ENCODE assay signal across 2 cellular contexts in the genomic region with DNA sequence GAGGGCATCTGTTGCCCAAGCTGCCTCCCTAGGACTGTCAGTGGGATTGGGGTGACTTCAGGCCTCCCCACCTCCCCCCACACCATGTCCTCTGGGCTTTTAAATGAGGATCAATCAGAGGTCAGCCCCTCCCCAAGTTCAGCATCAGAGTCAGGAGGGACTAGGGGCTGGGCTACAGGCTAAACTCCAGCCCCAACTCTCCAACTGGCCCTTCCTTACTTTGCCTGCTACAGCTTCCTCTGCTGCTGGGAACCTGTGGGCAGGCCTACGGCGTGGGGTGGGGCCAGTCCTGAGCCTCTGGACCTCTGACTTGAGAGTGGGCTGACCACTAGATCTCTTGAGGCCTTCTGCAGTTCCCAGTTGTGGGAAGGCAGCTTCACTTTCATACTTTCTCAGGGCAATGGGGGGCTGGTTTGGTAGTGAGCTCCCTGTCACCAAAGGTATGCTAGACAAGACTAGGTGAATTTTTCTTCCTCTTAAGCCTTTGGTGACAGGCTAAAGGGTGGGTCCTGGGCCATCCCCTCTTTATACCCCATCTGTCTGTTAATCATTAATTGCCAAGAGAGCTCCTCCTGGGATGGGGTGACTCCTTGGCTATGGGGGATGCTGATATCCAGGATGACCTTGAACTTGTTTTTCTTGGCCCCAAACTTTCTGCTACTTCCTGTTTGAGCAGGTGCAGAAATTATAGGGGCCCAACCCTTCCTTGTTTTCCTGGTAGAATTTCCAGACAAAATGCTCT.
TF ChIP-seq lines count a peak whose summit lies in the region.

No MANE protein-coding gene starts in this region.

TF ChIP-seq in A549, 52 proteins besides CTCF, POLR2A, EP300 and RAD21:
- TF ChIP-seq ZFP36 (IDR thresholded peaks at IDR 0.05; ENCODE audit: borderline replicate concordance, partially characterized antibody) (peak; percentile 26), ZC3H11A (IDR thresholded peaks at IDR 0.05) (no peak)
TF ChIP-seq in A549: peak in this region for 1.

TF ChIP-seq in GM12878, 131 proteins besides CTCF, POLR2A, EP300 and RAD21:
- no peak for TF ChIP-seq CHD4 (IDR thresholded peaks at IDR 0.05)
- no peak for TF ChIP-seq RBBP5 (conservative IDR thresholded peaks at IDR 0.05)
- TF ChIP-seq, protein P1, sequence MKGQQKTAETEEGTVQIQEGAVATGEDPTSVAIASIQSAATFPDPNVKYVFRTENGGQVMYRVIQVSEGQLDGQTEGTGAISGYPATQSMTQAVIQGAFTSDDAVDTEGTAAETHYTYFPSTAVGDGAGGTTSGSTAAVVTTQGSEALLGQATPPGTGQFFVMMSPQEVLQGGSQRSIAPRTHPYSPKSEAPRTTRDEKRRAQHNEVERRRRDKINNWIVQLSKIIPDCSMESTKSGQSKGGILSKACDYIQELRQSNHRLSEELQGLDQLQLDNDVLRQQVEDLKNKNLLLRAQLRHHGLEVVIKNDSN (IDR thresholded peaks at IDR 0.05; ENCODE audit: borderline replicate concordance, extremely low read length, insufficient read depth, low read depth, low read length), result no peak
- TF ChIP-seq, protein P2, sequence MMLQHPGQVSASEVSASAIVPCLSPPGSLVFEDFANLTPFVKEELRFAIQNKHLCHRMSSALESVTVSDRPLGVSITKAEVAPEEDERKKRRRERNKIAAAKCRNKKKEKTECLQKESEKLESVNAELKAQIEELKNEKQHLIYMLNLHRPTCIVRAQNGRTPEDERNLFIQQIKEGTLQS (IDR thresholded peaks at IDR 0.05; ENCODE audit: borderline replicate concordance, extremely low read depth, low read depth, low read length), result no peak
- TF ChIP-seq DPF2 (IDR thresholded peaks at IDR 0.05), result no peak
- no peak for TF ChIP-seq MEF2B (IDR thresholded peaks at IDR 0.05; ENCODE audit: partially characterized antibody, poor library complexity, severe bottlenecking)
- TF ChIP-seq, protein P3, sequence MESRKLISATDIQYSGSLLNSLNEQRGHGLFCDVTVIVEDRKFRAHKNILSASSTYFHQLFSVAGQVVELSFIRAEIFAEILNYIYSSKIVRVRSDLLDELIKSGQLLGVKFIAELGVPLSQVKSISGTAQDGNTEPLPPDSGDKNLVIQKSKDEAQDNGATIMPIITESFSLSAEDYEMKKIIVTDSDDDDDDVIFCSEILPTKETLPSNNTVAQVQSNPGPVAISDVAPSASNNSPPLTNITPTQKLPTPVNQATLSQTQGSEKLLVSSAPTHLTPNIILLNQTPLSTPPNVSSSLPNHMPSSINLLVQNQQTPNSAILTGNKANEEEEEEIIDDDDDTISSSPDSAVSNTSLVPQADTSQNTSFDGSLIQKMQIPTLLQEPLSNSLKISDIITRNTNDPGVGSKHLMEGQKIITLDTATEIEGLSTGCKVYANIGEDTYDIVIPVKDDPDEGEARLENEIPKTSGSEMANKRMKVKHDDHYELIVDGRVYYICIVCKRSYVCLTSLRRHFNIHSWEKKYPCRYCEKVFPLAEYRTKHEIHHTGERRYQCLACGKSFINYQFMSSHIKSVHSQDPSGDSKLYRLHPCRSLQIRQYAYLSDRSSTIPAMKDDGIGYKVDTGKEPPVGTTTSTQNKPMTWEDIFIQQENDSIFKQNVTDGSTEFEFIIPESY (IDR thresholded peaks at IDR 0.05), result no peak
- TF ChIP-seq, protein P4, sequence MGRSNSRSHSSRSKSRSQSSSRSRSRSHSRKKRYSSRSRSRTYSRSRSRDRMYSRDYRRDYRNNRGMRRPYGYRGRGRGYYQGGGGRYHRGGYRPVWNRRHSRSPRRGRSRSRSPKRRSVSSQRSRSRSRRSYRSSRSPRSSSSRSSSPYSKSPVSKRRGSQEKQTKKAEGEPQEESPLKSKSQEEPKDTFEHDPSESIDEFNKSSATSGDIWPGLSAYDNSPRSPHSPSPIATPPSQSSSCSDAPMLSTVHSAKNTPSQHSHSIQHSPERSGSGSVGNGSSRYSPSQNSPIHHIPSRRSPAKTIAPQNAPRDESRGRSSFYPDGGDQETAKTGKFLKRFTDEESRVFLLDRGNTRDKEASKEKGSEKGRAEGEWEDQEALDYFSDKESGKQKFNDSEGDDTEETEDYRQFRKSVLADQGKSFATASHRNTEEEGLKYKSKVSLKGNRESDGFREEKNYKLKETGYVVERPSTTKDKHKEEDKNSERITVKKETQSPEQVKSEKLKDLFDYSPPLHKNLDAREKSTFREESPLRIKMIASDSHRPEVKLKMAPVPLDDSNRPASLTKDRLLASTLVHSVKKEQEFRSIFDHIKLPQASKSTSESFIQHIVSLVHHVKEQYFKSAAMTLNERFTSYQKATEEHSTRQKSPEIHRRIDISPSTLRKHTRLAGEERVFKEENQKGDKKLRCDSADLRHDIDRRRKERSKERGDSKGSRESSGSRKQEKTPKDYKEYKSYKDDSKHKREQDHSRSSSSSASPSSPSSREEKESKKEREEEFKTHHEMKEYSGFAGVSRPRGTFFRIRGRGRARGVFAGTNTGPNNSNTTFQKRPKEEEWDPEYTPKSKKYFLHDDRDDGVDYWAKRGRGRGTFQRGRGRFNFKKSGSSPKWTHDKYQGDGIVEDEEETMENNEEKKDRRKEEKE (IDR thresholded peaks at IDR 0.05), result no peak
- TF ChIP-seq, protein P5, sequence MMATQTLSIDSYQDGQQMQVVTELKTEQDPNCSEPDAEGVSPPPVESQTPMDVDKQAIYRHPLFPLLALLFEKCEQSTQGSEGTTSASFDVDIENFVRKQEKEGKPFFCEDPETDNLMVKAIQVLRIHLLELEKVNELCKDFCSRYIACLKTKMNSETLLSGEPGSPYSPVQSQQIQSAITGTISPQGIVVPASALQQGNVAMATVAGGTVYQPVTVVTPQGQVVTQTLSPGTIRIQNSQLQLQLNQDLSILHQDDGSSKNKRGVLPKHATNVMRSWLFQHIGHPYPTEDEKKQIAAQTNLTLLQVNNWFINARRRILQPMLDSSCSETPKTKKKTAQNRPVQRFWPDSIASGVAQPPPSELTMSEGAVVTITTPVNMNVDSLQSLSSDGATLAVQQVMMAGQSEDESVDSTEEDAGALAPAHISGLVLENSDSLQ (IDR thresholded peaks at IDR 0.05), result no peak
- TF ChIP-seq, protein P6, sequence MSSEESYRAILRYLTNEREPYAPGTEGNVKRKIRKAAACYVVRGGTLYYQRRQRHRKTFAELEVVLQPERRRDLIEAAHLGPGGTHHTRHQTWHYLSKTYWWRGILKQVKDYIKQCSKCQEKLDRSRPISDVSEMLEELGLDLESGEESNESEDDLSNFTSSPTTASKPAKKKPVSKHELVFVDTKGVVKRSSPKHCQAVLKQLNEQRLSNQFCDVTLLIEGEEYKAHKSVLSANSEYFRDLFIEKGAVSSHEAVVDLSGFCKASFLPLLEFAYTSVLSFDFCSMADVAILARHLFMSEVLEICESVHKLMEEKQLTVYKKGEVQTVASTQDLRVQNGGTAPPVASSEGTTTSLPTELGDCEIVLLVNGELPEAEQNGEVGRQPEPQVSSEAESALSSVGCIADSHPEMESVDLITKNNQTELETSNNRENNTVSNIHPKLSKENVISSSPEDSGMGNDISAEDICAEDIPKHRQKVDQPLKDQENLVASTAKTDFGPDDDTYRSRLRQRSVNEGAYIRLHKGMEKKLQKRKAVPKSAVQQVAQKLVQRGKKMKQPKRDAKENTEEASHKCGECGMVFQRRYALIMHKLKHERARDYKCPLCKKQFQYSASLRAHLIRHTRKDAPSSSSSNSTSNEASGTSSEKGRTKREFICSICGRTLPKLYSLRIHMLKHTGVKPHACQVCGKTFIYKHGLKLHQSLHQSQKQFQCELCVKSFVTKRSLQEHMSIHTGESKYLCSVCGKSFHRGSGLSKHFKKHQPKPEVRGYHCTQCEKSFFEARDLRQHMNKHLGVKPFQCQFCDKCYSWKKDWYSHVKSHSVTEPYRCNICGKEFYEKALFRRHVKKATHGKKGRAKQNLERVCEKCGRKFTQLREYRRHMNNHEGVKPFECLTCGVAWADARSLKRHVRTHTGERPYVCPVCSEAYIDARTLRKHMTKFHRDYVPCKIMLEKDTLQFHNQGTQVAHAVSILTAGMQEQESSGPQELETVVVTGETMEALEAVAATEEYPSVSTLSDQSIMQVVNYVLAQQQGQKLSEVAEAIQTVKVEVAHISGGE (CRISPR knock-in tag; IDR thresholded peaks at IDR 0.05), result no peak
- TF ChIP-seq NR2F1 (conservative IDR thresholded peaks at IDR 0.05), result no peak
- no peak for TF ChIP-seq SMAD1 (IDR thresholded peaks at IDR 0.05; ENCODE audit: low read depth, partially characterized antibody)
- no peak for TF ChIP-seq SP1 (IDR thresholded peaks at IDR 0.05; ENCODE audit: low read depth, low read length)
